Comparison of ENCODE assay signal across 10 cellular contexts in genomic region chr7:101363196-101363733, GRCh38. TPM values are rescaled to one million over a fixed set of nuclear protein-coding genes. Genes with fewer than 3 reads are reported as not detected.
DNase-seq lines count a peak whose midpoint lies in the region; ATAC-seq and TF ChIP-seq lines count a peak whose summit lies in the region.
"Had no signal": no experiment of that assay in that cellular context is flagged by ENCODE, and none has a peak within 500 bp of the region (broad histone marks: within the 10 kb centered on the region; RNA-seq: fewer than 3 reads in every experiment).

No MANE protein-coding gene starts in this region.

- DNase-seq in lower lobe of right lung (no peak), suprapubic skin (ENCODE audit: low spot score in 2 of 2) (no peak), COR-L47 (lab: John Stamatoyannopoulos, UW) (no peak), D341Med (ENCODE audit: low spot score) (no peak), DMS53 treated with DMSO at 0.1 percent for 48 hours (lab: John Stamatoyannopoulos, UW; ENCODE audit: unreplicated experiment) (no peak), SW 1271 (lab: John Stamatoyannopoulos, UW) (no peak)

- intact Hi-C loops in lower lobe of right lung (cut with DNase I) = no loop called here

- TF ChIP-seq POLR2A in suprapubic skin (IDR thresholded peaks at IDR 0.05) = no peak

- H3K27ac ChIP-seq in HUES6 (ENCODE audit: low read depth, low read length) (peak overlapping the region; percentile 79; the same call in 1 of the 2 replicates), duodenal mucosa (ENCODE audit: low read depth, low read length) (no peak overlapping the region), lower lobe of right lung (no peak overlapping the region), suprapubic skin (no peak overlapping the region)

- H3K4me3 ChIP-seq in HUES6 (ENCODE audit: low read depth, low read length) (peak overlapping the region; percentile 98), duodenal mucosa (ENCODE audit: low read depth in 1 of 2, low read length in 2 of 2) (peak overlapping the region; percentile 35 to 58), lower lobe of right lung (peak overlapping the region; percentile 55), suprapubic skin (peak overlapping the region; percentile 48)

- TF ChIP-seq CTCF in lower lobe of right lung (IDR thresholded peaks at IDR 0.05) (no peak), suprapubic skin (IDR thresholded peaks at IDR 0.05) (no peak)

- WGBS in suprapubic skin = 9% methylated on average over 7 of the region's 46 CpGs

- H3K4me1 ChIP-seq in HUES6 (ENCODE audit: control insufficient read depth, insufficient read depth, low read length) (peaks cover 4% of the 10 kb centered on the region; the same call in 1 of the 2 replicates), duodenal mucosa (ENCODE audit: control insufficient read depth in 1 of 2, insufficient read depth in 2 of 2, low read length in 2 of 2) (peaks cover 0 to 3% of the 10 kb centered on the region in 2 donors), lower lobe of right lung (peaks cover 14% of the 10 kb centered on the region), suprapubic skin (peaks cover 21% of the 10 kb centered on the region)

- TF ChIP-seq EP300 in suprapubic skin (IDR thresholded peaks at IDR 0.05) = no peak

- H3K27me3 ChIP-seq in HUES6 (ENCODE audit: control insufficient read depth, insufficient read depth, low read length) = peaks cover 8% of the 10 kb centered on the region
- H3K27me3 ChIP-seq in duodenal mucosa (ENCODE audit: control insufficient read depth in 1 of 2, insufficient read depth in 2 of 2, low read length in 2 of 2) = peaks cover 5 to 12% of the 10 kb centered on the region in 2 donors
- peaks cover 48% of the 10 kb centered on the region for H3K27me3 ChIP-seq in lower lobe of right lung (ENCODE audit: low read depth)
- peaks cover 78% of the 10 kb centered on the region for H3K27me3 ChIP-seq in suprapubic skin

- peak; percentile 20 to 34 for ATAC-seq in lower lobe of right lung

- H3K9me3 ChIP-seq in HUES6 (ENCODE audit: control insufficient read depth, insufficient read depth, low read depth, low read length) = 0 out of 2 replicates have a peak, but pooled peaks cover 2% of the 10 kb centered on the region
- no peaks in the 10 kb centered on the region for H3K9me3 ChIP-seq in duodenal mucosa (ENCODE audit: control insufficient read depth in 1 of 2, low read length in 2 of 2)
- no peaks in the 10 kb centered on the region for H3K9me3 ChIP-seq in lower lobe of right lung
- no peaks in the 10 kb centered on the region for H3K9me3 ChIP-seq in suprapubic skin

- H3K9ac ChIP-seq in HUES6 (ENCODE audit: low read length) (peak overlapping the region; percentile 96), duodenal mucosa (ENCODE audit: low read depth in 1 of 2, low read length in 2 of 2) (no peak overlapping the region)

- no peaks in the 10 kb centered on the region for H3K36me3 ChIP-seq in HUES6 (ENCODE audit: control insufficient read depth, insufficient read depth, low read length)
- H3K36me3 ChIP-seq in duodenal mucosa (ENCODE audit: control insufficient read depth in 1 of 2, insufficient read depth in 2 of 2, low read length in 2 of 2) = no peaks in the 10 kb centered on the region
- no peaks in the 10 kb centered on the region for H3K36me3 ChIP-seq in lower lobe of right lung
- no peaks in the 10 kb centered on the region for H3K36me3 ChIP-seq in suprapubic skin

RNA-seq across cellular contexts. Expression of gene COL26A1, which starts 0.6 kb away (rescaled TPM):
- 0.24 TPM for total RNA-seq in lower lobe of right lung
- 1 to 10 TPM in 1 of 4 donors, not detected in 3; 1.1 TPM for total RNA-seq in suprapubic skin
- total RNA-seq: dermis microvascular lymphatic vessel endothelial cell; natural killer cell treated with Interleukin-12 subunit alpha and Interleukin-12 subunit beta and Interleukin-15 and Interleukin-18, amount 100 ng/mL, for 72 hours had no signal

RNA-seq across cellular contexts. Expression of gene IFT22, which starts 41.7 kb away (rescaled TPM):
- total RNA-seq in lower lobe of right lung (19.4 TPM), suprapubic skin (10 to 100 TPM in 3 of 4 donors, 1 to 10 TPM in 1; 6.8 to 15.3 (median 11.7) TPM)

Comparison
In these comparisons a context has a peak if more than half of its experiments do, and no peak if none do; other contexts are left out.
1. H3K4me3 ChIP-seq: peak in every context shown above with its lines; median percentile 98 in HUES6; 55 in lower lobe of right lung; 48 in suprapubic skin; 46 in duodenal mucosa.